ENCODE assay signal across 1 cellular context in genomic region chr21:42421018-42421793, GRCh38.
A peak's percentile ranks its signal among the peaks of the same experiment; 100 is the strongest.
TF ChIP-seq lines count a peak whose summit lies in the region.

No MANE protein-coding gene starts in this region.

TF ChIP-seq in GM12878, 131 proteins besides CTCF, POLR2A, EP300 and RAD21:
- TF ChIP-seq USF2 (IDR thresholded peaks at IDR 0.05; ENCODE audit: borderline replicate concordance, low read depth, low read length): no peak
- no peak for TF ChIP-seq FOXM1 (IDR thresholded peaks at IDR 0.05; ENCODE audit: low read depth, low read length)
- 0 out of 2 replicates have a peak, but pooled peaks have one; percentile 13 for TF ChIP-seq HDGF (IDR thresholded peaks at IDR 0.05)
- TF ChIP-seq MYC (IDR thresholded peaks at IDR 0.05; ENCODE audit: insufficient read depth, insufficient read length, insufficient replicate concordance, low read length, severe bottlenecking): no peak
- TF ChIP-seq IKZF1 (conservative IDR thresholded peaks at IDR 0.05): peak; percentile 37; the same call in 1 of the 2 replicates
- TF ChIP-seq MAX (IDR thresholded peaks at IDR 0.05; ENCODE audit: low read depth, low read length): no peak
- no peak for TF ChIP-seq RUNX3 (IDR thresholded peaks at IDR 0.05; ENCODE audit: low read length)
- TF ChIP-seq ZNF687 (IDR thresholded peaks at IDR 0.05): peak; percentile 75
- TF ChIP-seq HSF1 (IDR thresholded peaks at IDR 0.05; ENCODE audit: low read depth, low read length): no peak
- TF ChIP-seq BCL11A (IDR thresholded peaks at IDR 0.05; ENCODE audit: low read depth, low read length): no peak
- TF ChIP-seq SMC3 (IDR thresholded peaks at IDR 0.05; ENCODE audit: borderline replicate concordance, low read length): no peak
- TF ChIP-seq RELB (IDR thresholded peaks at IDR 0.05; ENCODE audit: low read depth): 0 out of 2 replicates have a peak, but pooled peaks have one; percentile 11
- no peak for TF ChIP-seq ZNF24 (IDR thresholded peaks at IDR 0.05)
- TF ChIP-seq TARDBP (IDR thresholded peaks at IDR 0.05; ENCODE audit: borderline replicate concordance): no peak
- TF ChIP-seq NKRF (conservative IDR thresholded peaks at IDR 0.05): no peak
- no peak for TF ChIP-seq ATF2 (IDR thresholded peaks at IDR 0.05; ENCODE audit: low read length)
- no peak for TF ChIP-seq NRF1 (conservative IDR thresholded peaks at IDR 0.05; ENCODE audit: low read depth, low read length)
- TF ChIP-seq POLR2AphosphoS2 (IDR thresholded peaks at IDR 0.05; ENCODE audit: low read depth, low read length): no peak
- TF ChIP-seq PML (IDR thresholded peaks at IDR 0.05; ENCODE audit: low read length): no peak
- no peak for TF ChIP-seq ATF7 (IDR thresholded peaks at IDR 0.05; ENCODE audit: low read depth)
- no peak for TF ChIP-seq SMARCA5 (IDR thresholded peaks at IDR 0.05)
- TF ChIP-seq SPI1 (IDR thresholded peaks at IDR 0.05; ENCODE audit: borderline replicate concordance, insufficient read depth, low read depth, low read length): no peak
- no peak for TF ChIP-seq CBFB (IDR thresholded peaks at IDR 0.05; ENCODE audit: low read depth)
- no peak for TF ChIP-seq BCL3 (IDR thresholded peaks at IDR 0.05; ENCODE audit: borderline replicate concordance, insufficient read depth, low read depth, low read length, poor library complexity, severe bottlenecking)
- no peak for TF ChIP-seq EGR1 (IDR thresholded peaks at IDR 0.05; ENCODE audit: borderline replicate concordance in 1 of 2, low read depth in 2 of 2, low read length in 2 of 2)
- peak; percentile 48; the same call in 1 of the 2 replicates for TF ChIP-seq POLR2AphosphoS5 (IDR thresholded peaks at IDR 0.05; ENCODE audit: low read length)
- TF ChIP-seq GATAD2B (conservative IDR thresholded peaks at IDR 0.05; ENCODE audit: low read depth): no peak
- no peak for TF ChIP-seq RAD51 (IDR thresholded peaks at IDR 0.05)
- no peak for TF ChIP-seq E2F4 (IDR thresholded peaks at IDR 0.05; ENCODE audit: low read depth, low read length)
- TF ChIP-seq HDAC2 (IDR thresholded peaks at IDR 0.05): no peak
- no peak for TF ChIP-seq NFXL1 (IDR thresholded peaks at IDR 0.05; ENCODE audit: borderline replicate concordance)
- no peak for TF ChIP-seq JUND (IDR thresholded peaks at IDR 0.05; ENCODE audit: low read depth, low read length)
- no peak for TF ChIP-seq E2F8 (IDR thresholded peaks at IDR 0.05; ENCODE audit: low read depth, partially characterized antibody)
- no peak for TF ChIP-seq HCFC1 (IDR thresholded peaks at IDR 0.05; ENCODE audit: low read length)
- TF ChIP-seq NR2C2 (IDR thresholded peaks at IDR 0.05; ENCODE audit: borderline replicate concordance, control insufficient read depth, insufficient read length, low read depth): no peak
- TF ChIP-seq TAF1 (IDR thresholded peaks at IDR 0.05; ENCODE audit: borderline replicate concordance, low read depth, low read length): no peak
- TF ChIP-seq YBX1 (IDR thresholded peaks at IDR 0.05): no peak
- no peak for TF ChIP-seq ZBTB33 (IDR thresholded peaks at IDR 0.05)
- TF ChIP-seq SMAD5 (IDR thresholded peaks at IDR 0.05; ENCODE audit: low read depth): no peak
- TF ChIP-seq FOXK2 (IDR thresholded peaks at IDR 0.05): no peak
- TF ChIP-seq PAX8 (IDR thresholded peaks at IDR 0.05): no peak
